In the genomic region with DNA sequence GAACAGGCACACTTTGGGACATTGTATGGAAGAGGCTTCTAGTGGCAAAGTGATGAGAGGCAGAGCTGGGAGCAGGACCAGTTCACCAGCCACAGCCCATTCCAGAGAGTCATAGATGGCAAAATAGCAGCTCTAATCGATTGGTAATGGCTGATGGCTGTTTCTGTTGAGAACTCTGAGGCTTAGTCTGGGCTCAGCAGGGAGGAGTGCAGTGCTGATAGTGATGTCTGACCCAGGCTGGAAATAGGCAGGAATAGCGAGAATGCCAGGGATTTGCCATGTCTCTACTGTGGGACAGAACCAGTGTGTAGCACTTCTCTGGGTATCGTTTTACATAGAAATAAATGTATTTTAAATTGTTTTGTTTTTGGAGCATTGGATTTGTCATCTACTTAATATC, we compare ENCODE assay signal across 23 cellular contexts.
"Had no signal": no experiment of that assay in that cellular context is flagged by ENCODE, and none has a peak within 500 bp of the region (broad histone marks: within the 10 kb centered on the region; RNA-seq: fewer than 3 reads in every experiment).

No MANE protein-coding gene starts in this region.

- H3K27me3 ChIP-seq: gastrocnemius medialis, left lung, pancreas, suprapubic skin, tibial artery had no signal

- H3K9me3 ChIP-seq: gastrocnemius medialis, left lung, lower lobe of right lung, pancreas, psoas muscle, suprapubic skin, tibial artery had no signal

- DNase-seq: activated CD4-positive, alpha-beta T cell treated with anti-CD3 and anti-CD28 coated beads for 4 hours; activated CD4-positive, alpha-beta T cell treated with anti-CD3 and anti-CD28 coated beads, Interleukin-2, amount 50 U/mL, for 4 hours; activated effector memory CD4-positive, alpha-beta T cell treated with Interleukin-2 at 50 U/mL for 16 hours; activated naive CD4-positive, alpha-beta T cell treated with Interleukin-2 at 50 U/mL for 16 hours; anterior cingulate cortex; effector memory CD4-positive, alpha-beta T cell; erythroblast; gastrocnemius medialis; head of caudate nucleus; hippocampal formation; left lung; lower lobe of right lung; mesenchymal stem cell; pancreas; psoas muscle; stimulated activated CD4-positive, alpha-beta T cell treated with anti-CD3 and anti-CD28 coated beads, Interleukin-15, amount 100 ng/mL, for 24 hours; stimulated activated CD4-positive, alpha-beta T cell treated with anti-CD3 and anti-CD28 coated beads, Interleukin-2, amount 100 ng/mL, for 24 hours; stimulated activated naive CD4-positive, alpha-beta T cell; tibial artery had no signal

- H3K27ac Mint-ChIP-seq: activated naive CD8-positive, alpha-beta T cell; natural killer cell treated with Interleukin-12 subunit alpha and Interleukin-12 subunit beta and Interleukin-15 and Interleukin-18, amount 100 ng/mL, for 72 hours had no signal

- ATAC-seq: gastrocnemius medialis; left lung; lower lobe of right lung; natural killer cell treated with Interleukin-12 subunit alpha and Interleukin-12 subunit beta and Interleukin-15 and Interleukin-18, amount 100 ng/mL, for 72 hours; pancreas; psoas muscle had no signal

- H3K4me3 Mint-ChIP-seq: activated naive CD8-positive, alpha-beta T cell; central memory CD8-positive, alpha-beta T cell; natural killer cell treated with Interleukin-12 subunit alpha and Interleukin-12 subunit beta and Interleukin-15 and Interleukin-18, amount 100 ng/mL, for 72 hours had no signal

- H3K36me3 Mint-ChIP-seq: activated naive CD8-positive, alpha-beta T cell; natural killer cell treated with Interleukin-12 subunit alpha and Interleukin-12 subunit beta and Interleukin-15 and Interleukin-18, amount 100 ng/mL, for 72 hours had no signal

- H3K4me3 ChIP-seq: gastrocnemius medialis, left lung, lower lobe of right lung, pancreas, psoas muscle, suprapubic skin, tibial artery had no signal

- H3K36me3 ChIP-seq: gastrocnemius medialis, left lung, lower lobe of right lung, pancreas, suprapubic skin, tibial artery had no signal

- H3K27me3 Mint-ChIP-seq: activated naive CD8-positive, alpha-beta T cell; central memory CD8-positive, alpha-beta T cell; natural killer cell treated with Interleukin-12 subunit alpha and Interleukin-12 subunit beta and Interleukin-15 and Interleukin-18, amount 100 ng/mL, for 72 hours had no signal

- H3K4me1 Mint-ChIP-seq: central memory CD8-positive, alpha-beta T cell had no signal

- H3K4me1 ChIP-seq: gastrocnemius medialis, lower lobe of right lung, pancreas, psoas muscle, suprapubic skin had no signal

- H3K27ac ChIP-seq: gastrocnemius medialis, left lung, lower lobe of right lung, pancreas, psoas muscle, tibial artery had no signal
